Comparison of ENCODE assay signal across 18 cellular contexts in the genomic region with DNA sequence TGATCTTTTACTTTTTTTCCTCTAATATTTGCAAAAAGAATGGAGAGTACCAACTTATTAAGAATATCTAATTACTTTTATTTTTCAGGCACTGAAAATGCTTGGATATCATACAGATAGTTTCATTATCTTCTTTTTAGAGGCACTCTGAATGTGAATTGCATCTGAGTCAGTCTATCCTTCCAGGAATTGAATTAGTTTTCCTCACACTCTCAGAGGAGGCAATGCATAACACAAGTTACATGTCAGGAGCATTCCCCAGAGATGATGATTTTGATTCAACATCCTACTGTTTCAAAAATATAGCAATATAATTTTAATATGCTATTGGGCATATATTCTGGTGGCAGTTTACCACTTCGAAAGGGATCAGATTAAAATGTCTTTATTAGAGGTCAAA.
DNase-seq lines count a peak whose midpoint lies in the region; ATAC-seq and TF ChIP-seq lines count a peak whose summit lies in the region.
"Had no signal": no experiment of that assay in that cellular context is flagged by ENCODE, and none has a peak within 500 bp of the region (broad histone marks: within the 10 kb centered on the region; RNA-seq: fewer than 3 reads in every experiment).

No MANE protein-coding gene starts in this region.

- H3K36me3 ChIP-seq in IMR-90 (ENCODE audit: control insufficient read depth, insufficient read depth, low read length) = no peaks in the 10 kb centered on the region
- no peaks in the 10 kb centered on the region for H3K36me3 ChIP-seq in mammary epithelial cell (ENCODE audit: insufficient read depth, low read length)
- no peaks in the 10 kb centered on the region for H3K36me3 ChIP-seq in upper lobe of right lung
- H3K36me3 ChIP-seq: tibial nerve had no signal

- H3K4me2 ChIP-seq in IMR-90 (ENCODE audit: low read depth, low read length) = no peak overlapping the region
- H3K4me2 ChIP-seq in mammary epithelial cell (ENCODE audit: insufficient read depth, low read depth, low read length) = peak overlapping the region; percentile 24

- H3K36me3 Mint-ChIP-seq in activated CD4-positive, alpha-beta memory T cell treated with anti-CD3 and anti-CD28 coated beads for 36 hours = no peaks in the 10 kb centered on the region
- H3K36me3 Mint-ChIP-seq: brain; naive thymus-derived CD4-positive, alpha-beta T cell had no signal

- H3K9me3 ChIP-seq in IMR-90 (ENCODE audit: control insufficient read depth, insufficient read depth, low read length) (no peaks in the 10 kb centered on the region), mammary epithelial cell (replicated peaks; ENCODE audit: insufficient read depth, low read length) (no peaks in the 10 kb centered on the region), upper lobe of right lung (no peaks in the 10 kb centered on the region)
- H3K9me3 ChIP-seq: tibial nerve had no signal

- no peaks in the 10 kb centered on the region for H3K79me1 ChIP-seq in IMR-90 (ENCODE audit: low read depth in 1 of 2, low read length in 2 of 2)

- H3K4me3 Mint-ChIP-seq in activated CD4-positive, alpha-beta memory T cell treated with anti-CD3 and anti-CD28 coated beads for 36 hours = no peak overlapping the region
- H3K4me3 Mint-ChIP-seq: activated CD4-positive, alpha-beta T cell treated with anti-CD3 and anti-CD28 coated beads for 36 hours; brain; naive thymus-derived CD4-positive, alpha-beta T cell had no signal

- no peak overlapping the region for H2BK15ac ChIP-seq in IMR-90 (ENCODE audit: low read depth, low read length)

- no peak overlapping the region for H3K18ac ChIP-seq in IMR-90 (ENCODE audit: low read depth, low read length)

- no peak overlapping the region for H2BK20ac ChIP-seq in IMR-90 (ENCODE audit: low read depth, low read length)

- H3K27ac ChIP-seq in IMR-90 (ENCODE audit: insufficient read depth, low read length) (no peak overlapping the region), mammary epithelial cell (ENCODE audit: insufficient read depth, low read depth, low read length) (peak overlapping the region; percentile 5), upper lobe of right lung (no peak overlapping the region)
- H3K27ac ChIP-seq: C4-2B, tibial nerve had no signal

- intact Hi-C loops in IMR-90 (cut with micrococcal nuclease) = loop anchor here (10.0 kb wide), 1 partner anchor 630 kb away; no protein-coding TSS in a partner anchor
- intact Hi-C loops in mammary epithelial cell (cut with micrococcal nuclease) = loop anchor here (5.0 kb wide), 1 partner anchor 53 kb away; no protein-coding TSS in a partner anchor
- intact Hi-C loops in upper lobe of right lung (cut with DNase I) = no loop called here
- intact Hi-C loops in activated CD4-positive, alpha-beta memory T cell treated with anti-CD3 and anti-CD28 coated beads for 36 hours (cut with micrococcal nuclease) = no loop called here

- H3K4me1 ChIP-seq in IMR-90 (ENCODE audit: control insufficient read depth, insufficient read depth, low read length) = peaks cover 6% of the 10 kb centered on the region; the same call in 1 of the 2 replicates
- H3K4me1 ChIP-seq in mammary epithelial cell (ENCODE audit: insufficient read depth, low read length) = peaks cover 36% of the 10 kb centered on the region
- H3K4me1 ChIP-seq in upper lobe of right lung = no peaks in the 10 kb centered on the region

- no peak overlapping the region for H4K5ac ChIP-seq in IMR-90 (ENCODE audit: low read depth, low read length)

- BruUV-seq in IMR-90 (replicated peaks; lab: Mats Ljungman, UMichigan) = no TSS peak
- no TSS peak for BruUV-seq in mammary epithelial cell (replicated peaks; lab: Mats Ljungman, UMichigan)

- H3K56ac ChIP-seq in IMR-90 (ENCODE audit: extremely low read depth, insufficient read depth, low read length) = no peak overlapping the region

- H3K27ac Mint-ChIP-seq in activated CD4-positive, alpha-beta memory T cell treated with anti-CD3 and anti-CD28 coated beads for 36 hours = no peak overlapping the region
- H3K27ac Mint-ChIP-seq: activated CD4-positive, alpha-beta T cell treated with anti-CD3 and anti-CD28 coated beads for 36 hours; naive thymus-derived CD4-positive, alpha-beta T cell; progenitor cell of endocrine pancreas had no signal

- H2BK5ac ChIP-seq in IMR-90 (ENCODE audit: low read depth, low read length, poor library complexity, severe bottlenecking) = peak overlapping the region; percentile 22

- no peak overlapping the region for H3K9ac ChIP-seq in IMR-90 (ENCODE audit: low read depth, low read length)
- H3K9ac ChIP-seq in mammary epithelial cell (ENCODE audit: insufficient read depth, low read length) = no peak overlapping the region

- H4K91ac ChIP-seq in IMR-90 (ENCODE audit: insufficient read depth, low read depth, low read length) = no peak overlapping the region

- H4K8ac ChIP-seq in IMR-90 (ENCODE audit: low read depth in 2 of 2, low read length in 2 of 2) = no peak overlapping the region

- H3K14ac ChIP-seq in IMR-90 (replicated peaks; ENCODE audit: low read depth, low read length) = no peak overlapping the region

- H3K27me3 ChIP-seq in IMR-90 (ENCODE audit: control insufficient read depth, insufficient read depth, low read length) (no peaks in the 10 kb centered on the region), mammary epithelial cell (ENCODE audit: insufficient read depth, low read length) (no peaks in the 10 kb centered on the region), upper lobe of right lung (no peaks in the 10 kb centered on the region)
- H3K27me3 ChIP-seq: tibial nerve had no signal

- H3K27me3 Mint-ChIP-seq in activated CD4-positive, alpha-beta memory T cell treated with anti-CD3 and anti-CD28 coated beads for 36 hours = no peaks in the 10 kb centered on the region
- H3K27me3 Mint-ChIP-seq: activated CD4-positive, alpha-beta T cell treated with anti-CD3 and anti-CD28 coated beads for 36 hours; naive thymus-derived CD4-positive, alpha-beta T cell; progenitor cell of endocrine pancreas had no signal

- no peaks in the 10 kb centered on the region for H4K20me1 ChIP-seq in IMR-90 (ENCODE audit: insufficient read depth, low read length)
- no peaks in the 10 kb centered on the region for H4K20me1 ChIP-seq in mammary epithelial cell (ENCODE audit: insufficient read depth, low read length)

- H2AFZ ChIP-seq in IMR-90 (replicated peaks; ENCODE audit: low read length, poor library complexity) = no peak overlapping the region
- no peak overlapping the region for H2AFZ ChIP-seq in mammary epithelial cell (ENCODE audit: low read depth, low read length)

- no peaks in the 10 kb centered on the region for H3K79me2 ChIP-seq in mammary epithelial cell (ENCODE audit: insufficient read depth, low read length)

- TF ChIP-seq POLR2A in IMR-90 (IDR thresholded peaks at IDR 0.05; ENCODE audit: low read depth, low read length) = no peak

- POLR2A ChIA-PET in IMR-90 (lab: Charles Lee; ENCODE audit: unreplicated experiment) = no interaction called here
- POLR2A ChIA-PET in activated CD4-positive, alpha-beta memory T cell treated with anti-CD3 and anti-CD28 coated beads for 36 hours (lab: Charles Lee) = no interaction called here

- no peak overlapping the region for H2BK120ac ChIP-seq in IMR-90 (ENCODE audit: low read depth, low read length)

- H2AK9ac ChIP-seq in IMR-90 (replicated peaks; ENCODE audit: low read depth, low read length, poor library complexity) = no peak overlapping the region

- H3K4me1 Mint-ChIP-seq in activated CD4-positive, alpha-beta memory T cell treated with anti-CD3 and anti-CD28 coated beads for 36 hours (ENCODE audit: low read depth) = no peaks in the 10 kb centered on the region
- H3K4me1 Mint-ChIP-seq: activated CD4-positive, alpha-beta T cell treated with anti-CD3 and anti-CD28 coated beads for 36 hours; naive thymus-derived CD4-positive, alpha-beta T cell had no signal

- H3K4ac ChIP-seq in IMR-90 (ENCODE audit: low read depth, low read length) = no peak overlapping the region

- H3K4me3 ChIP-seq in IMR-90 (ENCODE audit: insufficient read depth, low read depth, low read length) = no peak overlapping the region
- no peak overlapping the region for H3K4me3 ChIP-seq in mammary epithelial cell (replicated peaks in 1 of 3; ENCODE audit: insufficient read depth in 1 of 3, low read depth in 2 of 3, low read length in 3 of 3)
- no peak overlapping the region for H3K4me3 ChIP-seq in fibroblast of villous mesenchyme (ENCODE audit: low read depth, low read length)
- no peak overlapping the region for H3K4me3 ChIP-seq in upper lobe of right lung
- H3K4me3 ChIP-seq: K562, tibial nerve had no signal

- WGBS in IMR-90 (ENCODE audit: extremely low coverage in 2 of 2, insufficient read length in 1 of 2), 2 experiments = no CpG with 5 or more reads among the region's 1 CpG
- WGBS in mammary epithelial cell (ENCODE audit: low coverage, missing lambda C conversion rate) = 89% methylated on average over 1 of the region's 1 CpG

- TF ChIP-seq CTCF in IMR-90 (conservative IDR thresholded peaks at IDR 0.05; ENCODE audit: low read depth, low read length) = no peak
- TF ChIP-seq CTCF in mammary epithelial cell (conservative IDR thresholded peaks at IDR 0.05 in 1 of 2, IDR thresholded peaks at IDR 0.05 in 1 of 2; ENCODE audit: extremely low read depth in 1 of 2, insufficient read depth in 1 of 2, low read depth in 1 of 2, low read length in 2 of 2) = no peak
- TF ChIP-seq CTCF in fibroblast of villous mesenchyme (IDR thresholded peaks at IDR 0.05; ENCODE audit: insufficient read depth, low read depth, low read length) = no peak
- TF ChIP-seq CTCF in upper lobe of right lung (IDR thresholded peaks at IDR 0.05) = no peak

- no peak overlapping the region for H3K23ac ChIP-seq in IMR-90 (ENCODE audit: low read depth, low read length)

- peak; percentile 68 for ATAC-seq in IMR-90 (ENCODE audit: low read depth)
- ATAC-seq in HG03432 (IDR thresholded peaks at IDR 0.05; ENCODE audit: unreplicated experiment) = no peak
- no peak for ATAC-seq in upper lobe of right lung
- ATAC-seq: activated CD4-positive, alpha-beta T cell treated with anti-CD3 and anti-CD28 coated beads for 36 hours; K562; naive thymus-derived CD4-positive, alpha-beta T cell had no signal

- H3K9me3 Mint-ChIP-seq in activated CD4-positive, alpha-beta memory T cell treated with anti-CD3 and anti-CD28 coated beads for 36 hours = peaks cover 18% of the 10 kb centered on the region

- 0 out of 2 replicates have a peak, but pooled peaks cover 5% of the 10 kb centered on the region for H3K9me1 ChIP-seq in IMR-90 (ENCODE audit: insufficient read depth, low read length)

- DNase-seq in IMR-90 (peak; percentile 72), mammary epithelial cell (no peak), fibroblast of villous mesenchyme (ENCODE audit: low read depth) (peak; percentile 3), stromal cell of bone marrow (ENCODE audit: low read depth) (peak; percentile 62), upper lobe of right lung (no peak)
- DNase-seq in activated CD4-positive, alpha-beta memory T cell treated with anti-CD3 and anti-CD28 coated beads for 36 hours = no peak
- DNase-seq: activated CD4-positive, alpha-beta T cell treated with anti-CD3 and anti-CD28 coated beads for 36 hours; activated CD8-positive, alpha-beta memory T cell treated with anti-CD3 and anti-CD28 coated beads, Interleukin-2, amount 50 U/mL, for 4 hours; effector CD4-positive, alpha-beta T cell; H7; naive thymus-derived CD4-positive, alpha-beta T cell; NCI-H748 treated with DMSO at 0.1 percent for 48 hours had no signal

- in situ Hi-C loops in IMR-90 (cut with MboI; ENCODE audit: low sequenced_read_pairs) = no loop called here
- in situ Hi-C loops in mammary epithelial cell (cut with MboI; ENCODE audit: low sequenced_read_pairs in 2 of 2) = no loop called here

- dilution Hi-C loops in IMR-90 (cut with HindIII; ENCODE audit: low sequenced_read_pairs, unreplicated experiment) = no loop called here
- dilution Hi-C loops in mammary epithelial cell (cut with HindIII; ENCODE audit: low sequenced_read_pairs) = no loop called here

- CTCF ChIA-PET in IMR-90 (lab: Yijun Ruan, JAX) = no interaction called here
- CTCF ChIA-PET in mammary epithelial cell (lab: Charles Lee; ENCODE audit: low non-redundant PET) = no interaction called here
- CTCF ChIA-PET in activated CD4-positive, alpha-beta memory T cell treated with anti-CD3 and anti-CD28 coated beads for 36 hours (lab: Charles Lee) = no interaction called here

- H2AK5ac ChIP-seq in IMR-90 (ENCODE audit: low read depth, low read length) = no peak overlapping the region

- TF ChIP-seq RAD21 in IMR-90 (IDR thresholded peaks at IDR 0.05; ENCODE audit: low read length) = no peak

Comparison
In these comparisons a context has a peak if more than half of its experiments do, and no peak if none do; other contexts are left out.
1. DNase-seq: peak in IMR-90 (single experiment), fibroblast of villous mesenchyme (single experiment) and stromal cell of bone marrow (single experiment); none in mammary epithelial cell (single experiment), upper lobe of right lung (single experiment) and activated CD4-positive, alpha-beta memory T cell treated with anti-CD3 and anti-CD28 coated beads for 36 hours (single experiment).
2. intact Hi-C loops: an anchor here in IMR-90 (10.0 kb wide) and mammary epithelial cell (5.0 kb wide); none called in upper lobe of right lung and activated CD4-positive, alpha-beta memory T cell treated with anti-CD3 and anti-CD28 coated beads for 36 hours.